20 cellular contexts compared by ENCODE assay signal in genomic region chr14:65024957-65025356, GRCh38.
"Had no signal": no experiment of that assay in that cellular context is flagged by ENCODE, and none has a peak within 500 bp of the region (broad histone marks: within the 10 kb centered on the region; RNA-seq: fewer than 3 reads in every experiment).

No MANE protein-coding gene starts in this region.

- H3K9me3 ChIP-seq: left lung, neutrophil, ovary, stomach, thoracic aorta had no signal

- H3K27me3 ChIP-seq: left lung, neutrophil, ovary, stomach had no signal

- H3K36me3 ChIP-seq: ovary had no signal

- H3K27ac ChIP-seq: left lung, neutrophil, ovary, thoracic aorta, WERI-Rb-1 had no signal

- DNase-seq: activated CD4-positive, alpha-beta T cell treated with anti-CD3 and anti-CD28 coated beads, Interleukin-2, amount 10 ng/mL, durations not matched to agents 7 days and 5 days; activated CD4-positive, CD25-positive, alpha-beta regulatory T cell treated with anti-CD3 and anti-CD28 coated beads, Interleukin-2, amount 50 U/mL, for 72 hours; activated CD8-positive, alpha-beta memory T cell treated with anti-CD3 and anti-CD28 coated beads, Interleukin-2, amount 50 U/mL, for 48 hours; activated naive CD4-positive, alpha-beta T cell treated with Interleukin-2 at 50 U/mL for 16 hours; activated naive CD8-positive, alpha-beta T cell treated with anti-CD3 and anti-CD28 coated beads for 36 hours; activated T-cell treated with anti-CD3 and anti-CD28 coated beads, Interleukin-2, amount 50 U/mL, for 4 hours; central memory CD4-positive, alpha-beta T cell; effector memory CD8-positive, alpha-beta T cell; left lung; midbrain; ovary; right cardiac atrium; small intestine; stimulated activated CD4-positive, alpha-beta T cell treated with anti-CD3 and anti-CD28 coated beads, Interleukin-2, amount 100 ng/mL, for 24 hours; stomach; T-cell; WERI-Rb-1 had no signal

- H3K4me3 ChIP-seq: left lung, ovary, stomach, thoracic aorta had no signal

- ATAC-seq: activated T-cell treated with anti-CD3 and anti-CD28 coated beads, Interleukin-2, amount 50 U/mL, for 4 hours; effector memory CD8-positive, alpha-beta T cell; left lung; stimulated activated memory B cell treated with anti-CD40 and anti-IgM and Interleukin-4, amounts not matched to agents 10 μg/mL and 1 μg/mL and 100 μg/mL, for 72 hours; T-cell had no signal
